Comparison of ENCODE assay signal across 17 cellular contexts in the genomic region with DNA sequence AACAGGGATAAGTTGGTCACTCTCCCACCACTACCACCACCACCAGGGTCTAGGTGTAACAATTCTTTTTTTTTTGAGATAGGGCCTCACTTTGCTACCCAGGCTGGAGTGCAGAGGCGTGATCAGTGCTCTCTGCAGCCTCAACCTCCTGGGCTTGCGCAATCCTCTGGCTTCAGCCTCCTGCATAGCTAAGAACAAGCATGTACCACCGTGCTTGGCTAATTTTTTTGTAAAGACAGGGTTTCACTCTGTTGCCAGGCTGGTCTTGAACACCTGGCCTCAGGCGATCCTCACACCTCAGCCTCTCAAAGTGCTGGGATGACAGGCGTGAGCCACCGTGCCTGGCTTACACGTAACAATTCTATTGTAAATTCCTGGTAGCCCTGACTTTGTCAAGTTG.
"Had no signal": no experiment of that assay in that cellular context is flagged by ENCODE, and none has a peak within 500 bp of the region (broad histone marks: within the 10 kb centered on the region; RNA-seq: fewer than 3 reads in every experiment).

No MANE protein-coding gene starts in this region.

- DNase-seq: activated CD4-positive, alpha-beta T cell treated with anti-CD3 and anti-CD28 coated beads for 4 hours; activated CD8-positive, alpha-beta memory T cell treated with anti-CD3 and anti-CD28 coated beads, Interleukin-2, amount 50 U/mL, for 48 hours; activated naive CD8-positive, alpha-beta T cell treated with anti-CD3 and anti-CD28 coated beads for 36 hours; activated T-cell treated with anti-CD3 and anti-CD28 coated beads, Interleukin-2, amount 50 U/mL, for 72 hours; brain microvascular endothelial cell; cortex of kidney; effector CD4-positive, alpha-beta T cell; head of caudate nucleus; mesendoderm; occipital lobe; right cardiac atrium had no signal

- H3K36me3 ChIP-seq: brain microvascular endothelial cell, suprapubic skin had no signal

- H3K27me3 ChIP-seq: brain microvascular endothelial cell, suprapubic skin had no signal

- H3K27ac ChIP-seq: brain microvascular endothelial cell, suprapubic skin had no signal

- H3K36me3 Mint-ChIP-seq: activated naive CD8-positive, alpha-beta T cell treated with anti-CD3 and anti-CD28 coated beads for 36 hours; type B pancreatic cell had no signal

- H3K4me3 ChIP-seq: suprapubic skin had no signal

- H3K4me1 Mint-ChIP-seq: nephron had no signal

- H3K4me3 Mint-ChIP-seq: activated naive CD8-positive, alpha-beta T cell treated with anti-CD3 and anti-CD28 coated beads for 36 hours; activated T-cell treated with anti-CD3 and anti-CD28 coated beads, Interleukin-2, amount 50 U/mL, for 72 hours; central memory CD8-positive, alpha-beta T cell; nephron; stimulated activated naive CD8-positive, alpha-beta T cell treated with anti-CD3 and anti-CD28 coated beads, Interleukin-15, Interleukin-2, amounts not matched to agents 100 ng/mL and 50 ng/mL, for 24 hours; type B pancreatic cell had no signal

- H3K27me3 Mint-ChIP-seq: activated naive CD8-positive, alpha-beta T cell treated with anti-CD3 and anti-CD28 coated beads for 36 hours; central memory CD8-positive, alpha-beta T cell; progenitor cell of endocrine pancreas; stimulated activated naive CD8-positive, alpha-beta T cell treated with anti-CD3 and anti-CD28 coated beads, Interleukin-15, Interleukin-2, amounts not matched to agents 100 ng/mL and 50 ng/mL, for 24 hours; type B pancreatic cell had no signal

- H3K9me3 ChIP-seq: suprapubic skin had no signal

- H3K27ac Mint-ChIP-seq: activated naive CD8-positive, alpha-beta T cell treated with anti-CD3 and anti-CD28 coated beads for 36 hours; activated T-cell treated with anti-CD3 and anti-CD28 coated beads, Interleukin-2, amount 50 U/mL, for 72 hours; nephron; progenitor cell of endocrine pancreas; stimulated activated naive CD8-positive, alpha-beta T cell treated with anti-CD3 and anti-CD28 coated beads, Interleukin-15, Interleukin-2, amounts not matched to agents 100 ng/mL and 50 ng/mL, for 24 hours; type B pancreatic cell had no signal

- H3K9me3 Mint-ChIP-seq: activated naive CD8-positive, alpha-beta T cell treated with anti-CD3 and anti-CD28 coated beads for 36 hours; activated T-cell treated with anti-CD3 and anti-CD28 coated beads, Interleukin-2, amount 50 U/mL, for 72 hours; central memory CD8-positive, alpha-beta T cell; nephron; stimulated activated naive CD8-positive, alpha-beta T cell treated with anti-CD3 and anti-CD28 coated beads, Interleukin-15, Interleukin-2, amounts not matched to agents 100 ng/mL and 50 ng/mL, for 24 hours; type B pancreatic cell had no signal
